In genomic region chr22:22035203-22035602, GRCh38 we compare ENCODE assay signal across 1 cellular context.
TF ChIP-seq lines count a peak whose summit lies in the region.

No MANE protein-coding gene starts in this region.

TF ChIP-seq in K562, 482 proteins besides CTCF, POLR2A, EP300 and RAD21 (continued from another document):
- TF ChIP-seq YY1 (IDR thresholded peaks at IDR 0.05; ENCODE audit: borderline replicate concordance in 1 of 3, control insufficient read depth in 1 of 3, extremely low read depth in 1 of 3, insufficient read depth in 3 of 3, insufficient read length in 1 of 3, insufficient replicate concordance in 2 of 3, low read depth in 1 of 3, low read length in 2 of 3), result no peak
- no peak for TF ChIP-seq POLR2AphosphoS5 (IDR thresholded peaks at IDR 0.05; ENCODE audit: control insufficient read depth, insufficient read depth, low read depth, low read length)
- no peak for TF ChIP-seq PTBP1 (IDR thresholded peaks at IDR 0.05; ENCODE audit: low read depth, low read length)
- no peak for TF ChIP-seq LCOR (CRISPR knock-in tag; IDR thresholded peaks at IDR 0.05)
- TF ChIP-seq, protein P1, sequence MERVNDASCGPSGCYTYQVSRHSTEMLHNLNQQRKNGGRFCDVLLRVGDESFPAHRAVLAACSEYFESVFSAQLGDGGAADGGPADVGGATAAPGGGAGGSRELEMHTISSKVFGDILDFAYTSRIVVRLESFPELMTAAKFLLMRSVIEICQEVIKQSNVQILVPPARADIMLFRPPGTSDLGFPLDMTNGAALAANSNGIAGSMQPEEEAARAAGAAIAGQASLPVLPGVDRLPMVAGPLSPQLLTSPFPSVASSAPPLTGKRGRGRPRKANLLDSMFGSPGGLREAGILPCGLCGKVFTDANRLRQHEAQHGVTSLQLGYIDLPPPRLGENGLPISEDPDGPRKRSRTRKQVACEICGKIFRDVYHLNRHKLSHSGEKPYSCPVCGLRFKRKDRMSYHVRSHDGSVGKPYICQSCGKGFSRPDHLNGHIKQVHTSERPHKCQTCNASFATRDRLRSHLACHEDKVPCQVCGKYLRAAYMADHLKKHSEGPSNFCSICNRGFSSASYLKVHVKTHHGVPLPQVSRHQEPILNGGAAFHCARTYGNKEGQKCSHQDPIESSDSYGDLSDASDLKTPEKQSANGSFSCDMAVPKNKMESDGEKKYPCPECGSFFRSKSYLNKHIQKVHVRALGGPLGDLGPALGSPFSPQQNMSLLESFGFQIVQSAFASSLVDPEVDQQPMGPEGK (CRISPR knock-in tag; IDR thresholded peaks at IDR 0.05; ENCODE audit: borderline replicate concordance), result no peak
- 0 out of 2 replicates have a peak, but pooled peaks have one; percentile 21 for TF ChIP-seq TGIF2 (CRISPR knock-in tag; IDR thresholded peaks at IDR 0.05)
- 0 out of 2 replicates have a peak, but pooled peaks have one; percentile 18 for TF ChIP-seq ZNF354B (CRISPR knock-in tag; IDR thresholded peaks at IDR 0.05)
- 0 out of 2 replicates have a peak, but pooled peaks have one; percentile 53 for TF ChIP-seq TCFL5 (CRISPR knock-in tag; conservative IDR thresholded peaks at IDR 0.05)
- no peak for TF ChIP-seq XRCC3 (IDR thresholded peaks at IDR 0.05)
- no peak for TF ChIP-seq KAT2B (IDR thresholded peaks at IDR 0.05; ENCODE audit: low read depth, low read length)
- 0 out of 2 replicates have a peak, but pooled peaks have one; percentile 13 for TF ChIP-seq ZFP1 (CRISPR knock-in tag; IDR thresholded peaks at IDR 0.05)
- no peak for TF ChIP-seq REST (CRISPR knock-in tag; IDR thresholded peaks at IDR 0.05; ENCODE audit: low read depth)
